In the genomic region with DNA sequence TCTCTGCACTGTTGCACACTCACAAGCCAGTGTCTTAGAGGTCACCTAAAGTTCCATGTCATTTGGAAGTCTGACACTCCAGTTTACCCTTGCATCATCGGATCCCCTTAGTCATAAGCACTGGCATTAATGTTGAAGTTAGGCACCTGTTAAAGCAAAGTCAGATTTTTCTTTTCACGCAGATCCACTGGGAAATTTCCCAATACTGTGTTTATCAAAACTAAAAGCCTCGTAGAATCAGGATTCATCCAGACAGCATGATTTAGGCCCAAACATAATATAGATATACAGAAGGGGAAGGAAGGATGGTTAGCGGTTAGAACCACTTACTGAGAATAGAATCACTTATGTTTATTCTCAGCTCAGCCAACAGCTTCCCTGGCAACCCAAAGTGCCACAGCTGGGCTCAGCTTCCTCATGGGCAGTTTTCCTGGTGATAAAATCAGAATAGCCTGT, we compare ENCODE assay signal across 8 cellular contexts. TPM values are rescaled to one million over a fixed set of nuclear protein-coding genes. Genes with fewer than 3 reads are reported as not detected.
DNase-seq lines count a peak whose midpoint lies in the region; ATAC-seq, FAIRE-seq and TF ChIP-seq lines count a peak whose summit lies in the region.

No MANE protein-coding gene starts in this region.

- peaks cover 17% of the 10 kb centered on the region for H3K4me1 Mint-ChIP-seq in CD14-positive monocyte

- CTCF ChIA-PET in Panc1 (lab: Charles Lee), result interaction anchor here (0.6 kb wide), 1 partner anchor 126 kb away, joined by 4 read pairs; no protein-coding TSS in a partner anchor

- POLR2A ChIA-PET in Panc1 (lab: Charles Lee), result interaction anchor here (0.7 kb wide), 1 partner anchor 97 kb away, joined by 3 read pairs; no protein-coding TSS in a partner anchor

- DNase-seq in CD14-positive monocyte (ENCODE audit: low spot score) (peak; percentile 51), Panc1 (ENCODE audit: low read depth, low spot score) (no peak), ecto neural progenitor cell (ENCODE audit: low spot score) (no peak), HPDE6-E6E7 (ENCODE audit: extremely low spot score) (no peak)
- DNase-seq in activated CD4-positive, alpha-beta T cell treated with anti-CD3 and anti-CD28 coated beads for 48 hours, result no peak

- H3K27me3 Mint-ChIP-seq in CD14-positive monocyte (ENCODE audit: low read depth in 3 of 3), result peaks cover 0 to 13% (median 10%) of the 10 kb centered on the region in 3 donors

- H3K4me3 ChIP-seq in Panc1 (ENCODE audit: low read depth in 2 of 2, low read length in 2 of 2), result no peak overlapping the region

- peaks cover 0 to 3% of the 10 kb centered on the region in 2 donors for H3K36me3 Mint-ChIP-seq in CD14-positive monocyte

- peak overlapping the region in 1 of 2 donors; percentile 60 for H3K4me3 Mint-ChIP-seq in CD14-positive monocyte

- peaks cover 0 to 5% (median 0%) of the 10 kb centered on the region in 7 donors for H3K9me3 Mint-ChIP-seq in CD14-positive monocyte

- peak; percentile 65 for FAIRE-seq in islet of Langerhans (lab: Jason Lieb, UNC)

- no peaks in the 10 kb centered on the region for H3K36me3 ChIP-seq in Panc1 (ENCODE audit: control insufficient read depth, insufficient read depth, low read length)

- H3K27me3 ChIP-seq in Panc1 (ENCODE audit: control insufficient read depth, insufficient read depth, low read length), result no peaks in the 10 kb centered on the region

- peak; percentile 65 for ATAC-seq in HG02610 (IDR thresholded peaks at IDR 0.05; ENCODE audit: unreplicated experiment)
- peak; percentile 24; the same call in 1 of the 2 replicates for ATAC-seq in Panc1
- ATAC-seq in HG02588 (IDR thresholded peaks at IDR 0.05; ENCODE audit: unreplicated experiment), result no peak

- no peaks in the 10 kb centered on the region for H3K9me3 ChIP-seq in Panc1 (ENCODE audit: control insufficient read depth, insufficient read depth, low read depth, low read length)

- H3K4me1 ChIP-seq in Panc1 (ENCODE audit: control insufficient read depth, insufficient read depth, low read length), result no peaks in the 10 kb centered on the region

- H3K27ac Mint-ChIP-seq in CD14-positive monocyte, result peak overlapping the region; percentile 63 to 92 (median 84)

- TF ChIP-seq CTCF in CD14-positive monocyte (IDR thresholded peaks at IDR 0.05) (no peak), Panc1 (IDR thresholded peaks at IDR 0.05) (no peak)

- no TSS peak for BruUV-seq in Panc1 (replicated peaks; lab: Mats Ljungman, UMichigan)

- peak overlapping the region; percentile 37; the same call in 1 of the 2 replicates for H3K27ac ChIP-seq in Panc1 (ENCODE audit: low read length)

- in situ Hi-C loops in Panc1 (cut with HindIII; ENCODE audit: low pct_unique_long_range_greater_than_20kb, low sequenced_read_pairs), result no loop called here

- intact Hi-C loops in CD14-positive monocyte (cut with micrococcal nuclease), result no loop called here
- intact Hi-C loops in Panc1 (cut with micrococcal nuclease; ENCODE audit: unreplicated experiment), result no loop called here

RNA-seq across cellular contexts. Expression of a gene that starts 30.1 kb away (rescaled TPM):
- 10 to 100 TPM in 1 of 2 donors, 1 to 10 TPM in 1; 7.2 to 11.1 TPM for polyA plus RNA-seq in CD14-positive monocyte
- 49.9 TPM for total RNA-seq in Panc1 (2021; ENCODE audit: unreplicated experiment)
- polyA plus RNA-seq in Panc1 (2012; ENCODE audit: insufficient read length), result 15.7 TPM
